Comparison of ENCODE assay signal across 29 cellular contexts in the genomic region with DNA sequence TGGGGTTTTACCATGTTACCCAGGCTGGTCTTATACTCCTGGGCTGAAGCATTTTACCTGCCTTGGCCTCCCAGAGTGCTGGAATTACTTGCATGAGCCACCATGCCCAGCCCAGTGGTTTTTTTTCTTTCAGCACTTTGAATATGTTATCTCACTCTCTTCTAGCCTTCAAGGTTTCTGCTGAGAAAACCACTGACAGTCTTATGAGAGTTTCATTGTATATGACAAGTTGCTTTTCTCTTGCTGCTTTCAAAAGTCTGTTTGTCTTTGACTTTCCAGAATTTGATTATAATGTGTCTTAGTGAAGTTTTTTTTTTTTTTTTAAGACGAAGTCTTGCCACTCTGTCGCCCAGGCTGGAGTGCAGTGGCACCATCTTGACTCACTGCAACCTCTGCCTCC.
"Had no signal": no experiment of that assay in that cellular context is flagged by ENCODE, and none has a peak within 500 bp of the region (broad histone marks: within the 10 kb centered on the region; RNA-seq: fewer than 3 reads in every experiment).

No MANE protein-coding gene starts in this region.

- DNase-seq: nephron progenitor cell; occipital lobe; ovary; posterior cingulate gyrus; psoas muscle; right cardiac atrium; right lobe of liver; sigmoid colon; small intestine; stimulated activated CD4-positive, alpha-beta T cell treated with anti-CD3 and anti-CD28 coated beads, Interleukin-15, amount 100 ng/mL, for 24 hours; stimulated activated CD4-positive, alpha-beta T cell treated with anti-CD3 and anti-CD28 coated beads, Interleukin-2, amount 100 ng/mL, for 24 hours; stimulated activated CD4-positive, alpha-beta T cell treated with anti-CD3 and anti-CD28 coated beads, Interleukin-2, amount 100 ng/mL, for 48 hours; stimulated activated CD4-positive, alpha-beta T cell treated with anti-CD3 and anti-CD28 coated beads, Interleukin-4, amount 100 ng/mL, for 24 hours; stimulated activated naive B cell treated with anti-CD40 and anti-IgM and Interleukin-4, amounts not matched to agents 10 μg/mL and 1 μg/mL and 100 μg/mL, for 72 hours; stimulated activated naive CD4-positive, alpha-beta T cell treated with Interleukin-2 at 50 U/mL for 16 hours; stomach; thyroid gland; trophoblast cell; upper lobe of left lung had no signal

- H3K27ac Mint-ChIP-seq: natural killer cell treated with Interleukin-12 subunit alpha and Interleukin-12 subunit beta and Interleukin-15 and Interleukin-18, amount 100 ng/mL, for 72 hours; nephron progenitor cell; progenitor cell of endocrine pancreas; stimulated activated effector memory CD8-positive, alpha-beta T cell treated with anti-CD3 and anti-CD28 coated beads, Interleukin-12 subunit alpha, Interleukin-12 subunit beta, amount 100 ng/mL, for 72 hours; stimulated activated naive B cell treated with anti-CD40 and anti-IgM and Interleukin-4, amounts not matched to agents 10 μg/mL and 1 μg/mL and 100 μg/mL, for 72 hours; stimulated activated naive CD8-positive, alpha-beta T cell treated with anti-CD3 and anti-CD28 coated beads, Interleukin-15, Interleukin-2, amounts not matched to agents 100 ng/mL and 50 ng/mL, for 24 hours had no signal

- ATAC-seq: natural killer cell treated with Interleukin-12 subunit alpha and Interleukin-12 subunit beta and Interleukin-15 and Interleukin-18, amount 100 ng/mL, for 72 hours; psoas muscle; right cardiac atrium; right lobe of liver; stimulated activated effector memory CD8-positive, alpha-beta T cell treated with anti-CD3 and anti-CD28 coated beads, Interleukin-12 subunit alpha, Interleukin-12 subunit beta, amount 100 ng/mL, for 72 hours; stimulated activated naive B cell treated with anti-CD40 and anti-IgM and Interleukin-4, amounts not matched to agents 10 μg/mL and 1 μg/mL and 100 μg/mL, for 72 hours had no signal

- H3K9me3 ChIP-seq: ovary, psoas muscle, right lobe of liver, thyroid gland, vagina had no signal

- H3K4me3 Mint-ChIP-seq: natural killer cell treated with Interleukin-12 subunit alpha and Interleukin-12 subunit beta and Interleukin-15 and Interleukin-18, amount 100 ng/mL, for 72 hours; nephron progenitor cell; neural crest cell; stimulated activated effector memory CD8-positive, alpha-beta T cell treated with anti-CD3 and anti-CD28 coated beads, Interleukin-12 subunit alpha, Interleukin-12 subunit beta, amount 100 ng/mL, for 72 hours; stimulated activated naive B cell treated with anti-CD40 and anti-IgM and Interleukin-4, amounts not matched to agents 10 μg/mL and 1 μg/mL and 100 μg/mL, for 72 hours; stimulated activated naive CD8-positive, alpha-beta T cell treated with anti-CD3 and anti-CD28 coated beads, Interleukin-15, Interleukin-2, amounts not matched to agents 100 ng/mL and 50 ng/mL, for 24 hours had no signal

- FAIRE-seq: small intestine, urothelium cell line had no signal

- H3K27ac ChIP-seq: ovary, parathyroid adenoma, psoas muscle, right lobe of liver, sigmoid colon, stomach, thoracic aorta, thyroid gland, tibial nerve, upper lobe of left lung, vagina had no signal

- H3K27me3 ChIP-seq: ovary, right lobe of liver, sigmoid colon, stomach, thyroid gland, tibial nerve, upper lobe of left lung, vagina had no signal

- H2AFZ ChIP-seq: parathyroid adenoma had no signal

- H3K9ac ChIP-seq: parathyroid adenoma had no signal

- H3K4me3 ChIP-seq: ovary, psoas muscle, right lobe of liver, sigmoid colon, stomach, thoracic aorta, thyroid gland, tibial nerve, upper lobe of left lung, vagina had no signal

- H3K36me3 ChIP-seq: ovary, right lobe of liver, thoracic aorta had no signal

- H3K27me3 Mint-ChIP-seq: natural killer cell treated with Interleukin-12 subunit alpha and Interleukin-12 subunit beta and Interleukin-15 and Interleukin-18, amount 100 ng/mL, for 72 hours; progenitor cell of endocrine pancreas; stimulated activated naive B cell treated with anti-CD40 and anti-IgM and Interleukin-4, amounts not matched to agents 10 μg/mL and 1 μg/mL and 100 μg/mL, for 72 hours; stimulated activated naive CD8-positive, alpha-beta T cell treated with anti-CD3 and anti-CD28 coated beads, Interleukin-15, Interleukin-2, amounts not matched to agents 100 ng/mL and 50 ng/mL, for 24 hours had no signal
